In the genomic region with DNA sequence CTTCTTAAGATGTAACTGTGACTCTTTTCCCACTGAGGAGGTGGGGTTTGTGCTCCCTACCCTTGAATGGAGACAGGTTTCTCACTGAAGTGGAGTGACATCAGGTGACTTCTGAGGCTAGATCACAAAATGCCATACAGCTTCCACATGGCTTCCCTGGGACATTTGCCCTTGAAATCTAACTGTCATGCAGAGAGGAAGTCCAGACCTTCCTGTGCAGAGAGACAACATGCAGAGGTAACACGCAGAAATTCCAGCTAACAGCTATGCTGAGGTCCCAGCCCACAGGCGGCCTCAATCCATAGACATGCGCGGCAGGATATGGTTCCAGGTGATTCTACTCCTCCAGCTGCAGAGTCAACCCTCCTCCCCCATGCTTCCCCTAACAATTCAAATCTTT, we compare ENCODE assay signal across 16 cellular contexts.
DNase-seq lines count a peak whose midpoint lies in the region; ATAC-seq and TF ChIP-seq lines count a peak whose summit lies in the region.
"Had no signal": no experiment of that assay in that cellular context is flagged by ENCODE, and none has a peak within 500 bp of the region (broad histone marks: within the 10 kb centered on the region; RNA-seq: fewer than 3 reads in every experiment).

No MANE protein-coding gene starts in this region.

- peak overlapping the region; percentile 23 for H4K8ac ChIP-seq in mesenchymal stem cell (ENCODE audit: low read length)

- H3K36me3 ChIP-seq in right atrium auricular region (no peaks in the 10 kb centered on the region), mesenchymal stem cell (ENCODE audit: control insufficient read depth in 1 of 2, insufficient read depth in 2 of 2, low read depth in 1 of 2, low read length in 2 of 2) (no peaks in the 10 kb centered on the region), MG63 (no peaks in the 10 kb centered on the region)

- no peak overlapping the region for H2BK5ac ChIP-seq in mesenchymal stem cell (ENCODE audit: low read depth, low read length, poor library complexity, severe bottlenecking)

- 74% methylated on average over 4 of the region's 4 CpGs for WGBS in mesenchymal stem cell

- H3K9me3 ChIP-seq in right atrium auricular region (no peaks in the 10 kb centered on the region), mesenchymal stem cell (ENCODE audit: control insufficient read depth, low read length) (no peaks in the 10 kb centered on the region), MG63 (peaks cover 2% of the 10 kb centered on the region; the same call in 1 of the 2 replicates)

- H2BK120ac ChIP-seq in mesenchymal stem cell (ENCODE audit: low read depth, low read length) = no peak overlapping the region

- DNase-seq in Right ventricle myocardium inferior (ENCODE audit: missing footprints) (no peak), right atrium auricular region (ENCODE audit: low spot score) (no peak), Kasumi-1 (lab: John Stamatoyannopoulos, UW) (peak; percentile 66 to 79), dermis microvascular lymphatic vessel endothelial cell (ENCODE audit: low read depth in 2 of 2) (peak; percentile 67 to 95), mesenchymal stem cell (no peak), MG63 (no peak)
- DNase-seq: CD8-positive, alpha-beta T cell; COR-L47; DMS153; DMS79 treated with DMSO at 0.1 percent for 48 hours; EL; GDM1; IMR-90 had no signal

- H3K4me3 ChIP-seq in right atrium auricular region = no peak overlapping the region
- no peak overlapping the region for H3K4me3 ChIP-seq in mesenchymal stem cell (ENCODE audit: insufficient read depth in 1 of 2, low read depth in 1 of 2, low read length in 2 of 2)
- H3K4me3 ChIP-seq in MG63 = no peak overlapping the region

- H3K79me1 ChIP-seq in mesenchymal stem cell (replicated peaks; ENCODE audit: low read length, poor library complexity, severe bottlenecking) = no peaks in the 10 kb centered on the region

- peak overlapping the region in 1 of 2 experiments; percentile 31 for H2BK12ac ChIP-seq in mesenchymal stem cell (ENCODE audit: low read length in 2 of 2)

- H3K14ac ChIP-seq in mesenchymal stem cell (ENCODE audit: low read length in 2 of 2) = no peak overlapping the region

- no peak overlapping the region for H3K18ac ChIP-seq in mesenchymal stem cell (ENCODE audit: low read depth in 1 of 2, low read length in 2 of 2)

- H3K27me3 ChIP-seq in right atrium auricular region = no peaks in the 10 kb centered on the region
- no peaks in the 10 kb centered on the region for H3K27me3 ChIP-seq in mesenchymal stem cell (ENCODE audit: control insufficient read depth in 1 of 2, insufficient read depth in 1 of 2, low read length in 2 of 2)
- H3K27me3 ChIP-seq in MG63 = no peaks in the 10 kb centered on the region

- peak overlapping the region in 1 of 2 experiments; percentile 73 for H3K23ac ChIP-seq in mesenchymal stem cell (ENCODE audit: low read length in 2 of 2)

- no peak overlapping the region for H3K4ac ChIP-seq in mesenchymal stem cell (ENCODE audit: low read depth in 1 of 2, low read length in 2 of 2)

- H3K4me2 ChIP-seq in mesenchymal stem cell (ENCODE audit: low read length, poor library complexity, severe bottlenecking) = no peak overlapping the region

- peak; percentile 79 for ATAC-seq in Right ventricle myocardium inferior
- no peak for ATAC-seq in GM18505 (IDR thresholded peaks at IDR 0.05; ENCODE audit: unreplicated experiment)
- ATAC-seq: CD8-positive, alpha-beta T cell; HCT116 had no signal

- intact Hi-C loops in Right ventricle myocardium inferior (cut with DNase I) = no loop called here

- H2AFZ ChIP-seq in mesenchymal stem cell (ENCODE audit: low read depth, low read length) = no peak overlapping the region

- no peak for TF ChIP-seq POLR2A in GM18505 (IDR thresholded peaks at IDR 0.05; ENCODE audit: borderline replicate concordance, extremely low read depth, insufficient read depth, insufficient read length)

- no peak overlapping the region for H3K9ac ChIP-seq in mesenchymal stem cell (ENCODE audit: low read length)

- H3K4me1 ChIP-seq in right atrium auricular region = no peaks in the 10 kb centered on the region
- H3K4me1 ChIP-seq in mesenchymal stem cell (ENCODE audit: control insufficient read depth, insufficient read depth, low read depth, low read length) = no peaks in the 10 kb centered on the region

- TF ChIP-seq CTCF in right atrium auricular region (IDR thresholded peaks at IDR 0.05) = no peak

- no peak overlapping the region for H2BK15ac ChIP-seq in mesenchymal stem cell (ENCODE audit: low read depth, poor library complexity, severe bottlenecking)

- H3K27ac ChIP-seq in right atrium auricular region (no peak overlapping the region), mesenchymal stem cell (ENCODE audit: low read length, poor library complexity, severe bottlenecking) (no peak overlapping the region)
- H3K27ac ChIP-seq: 22Rv1 had no signal

- peak overlapping the region; percentile 72 for H4K91ac ChIP-seq in mesenchymal stem cell (ENCODE audit: low read length)

- no peak overlapping the region for H2AK5ac ChIP-seq in mesenchymal stem cell (ENCODE audit: low read length, severe bottlenecking)

Comparison
In these comparisons a context has a peak if more than half of its experiments do, and no peak if none do; other contexts are left out.
1. DNase-seq: peak in Kasumi-1 (2 of 2) and dermis microvascular lymphatic vessel endothelial cell (2 of 2); none in Right ventricle myocardium inferior (single experiment), right atrium auricular region (single experiment), mesenchymal stem cell (single experiment) and MG63 (single experiment).